ENCODE assay signal across 19 cellular contexts in the genomic region with DNA sequence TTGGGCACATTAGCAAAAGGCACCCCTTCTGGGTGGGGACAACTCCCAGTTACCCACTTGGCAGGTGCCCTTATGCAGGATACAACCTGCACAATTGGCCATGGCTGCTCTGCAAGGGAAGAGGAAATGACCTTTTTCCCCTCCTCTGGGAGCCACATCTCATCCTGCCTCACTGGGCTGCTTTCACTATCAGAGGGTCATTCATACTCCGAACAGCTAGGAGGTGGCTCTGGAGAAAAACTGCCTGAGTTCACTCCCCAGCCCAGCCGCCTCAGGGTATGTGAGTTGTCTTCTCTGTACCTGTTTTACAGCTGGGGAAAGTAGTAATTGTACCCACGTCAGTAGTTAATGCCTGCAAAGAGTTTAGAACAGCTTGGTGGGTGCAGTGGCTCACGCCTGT. TPM values are rescaled to one million over a fixed set of nuclear protein-coding genes. Genes with fewer than 3 reads are reported as not detected.
DNase-seq lines count a peak whose midpoint lies in the region; ATAC-seq and TF ChIP-seq lines count a peak whose summit lies in the region.
"Had no signal": no experiment of that assay in that cellular context is flagged by ENCODE, and none has a peak within 500 bp of the region (broad histone marks: within the 10 kb centered on the region; RNA-seq: fewer than 3 reads in every experiment).

No MANE protein-coding gene starts in this region.

- no peak overlapping the region for H3K27ac Mint-ChIP-seq in T-helper 17 cell
- H3K27ac Mint-ChIP-seq: activated naive CD8-positive, alpha-beta T cell treated with anti-CD3 and anti-CD28 coated beads, Interleukin-2, amount 10 ng/mL, durations not matched to agents 7 days and 5 days had no signal

- POLR2A ChIA-PET in RWPE1 (lab: Yijun Ruan, JAX; ENCODE audit: low non-redundant PET): interaction anchor here (0.6 to 1.1 kb wide), 2 partner anchors 21 to 43 kb away, joined by 3 read pairs; partner anchors contain the start of gene EIF3K

- no peak overlapping the region for H3K4me3 Mint-ChIP-seq in T-helper 17 cell
- H3K4me3 Mint-ChIP-seq: activated naive CD8-positive, alpha-beta T cell treated with anti-CD3 and anti-CD28 coated beads, Interleukin-2, amount 10 ng/mL, durations not matched to agents 7 days and 5 days had no signal

- H3K4me3 ChIP-seq in gastroesophageal sphincter (no peak overlapping the region), mucosa of rectum (ENCODE audit: low read length in 2 of 2) (no peak overlapping the region), brain microvascular endothelial cell (ENCODE audit: low read depth, low read length) (no peak overlapping the region)

- no peak overlapping the region for H3K9ac ChIP-seq in mucosa of rectum (ENCODE audit: low read depth in 1 of 2, low read length in 2 of 2)

- no peak for TF ChIP-seq POLR2A in gastroesophageal sphincter (IDR thresholded peaks at IDR 0.05)

- no peaks in the 10 kb centered on the region for H3K36me3 Mint-ChIP-seq in T-helper 17 cell (ENCODE audit: low read depth)

- DNase-seq in RWPE1 (ENCODE audit: low spot score) (no peak), brain microvascular endothelial cell (no peak), GF-D8 (lab: John Stamatoyannopoulos, UW) (no peak), T-helper 17 cell (no peak), kidney tubule cell (ENCODE audit: low spot score) (no peak)
- DNase-seq: activated naive CD8-positive, alpha-beta T cell treated with anti-CD3 and anti-CD28 coated beads, Interleukin-2, amount 10 ng/mL, durations not matched to agents 7 days and 5 days; activated T-cell treated with anti-CD3 and anti-CD28 coated beads, Interleukin-2, amount 50 U/mL, for 48 hours; foreskin melanocyte; KBM-7; mesendoderm; NCI-H1105 treated with DMSO at 0.1 percent for 48 hours; NCI-H2171 treated with DMSO at 0.1 percent for 48 hours; NCI-H774; PC-3; substantia nigra had no signal

- H3K27me3 Mint-ChIP-seq in T-helper 17 cell: no peaks in the 10 kb centered on the region
- H3K27me3 Mint-ChIP-seq: activated naive CD8-positive, alpha-beta T cell treated with anti-CD3 and anti-CD28 coated beads, Interleukin-2, amount 10 ng/mL, durations not matched to agents 7 days and 5 days had no signal

- ATAC-seq in gastroesophageal sphincter (peak; percentile 43), T-helper 17 cell (no peak)
- ATAC-seq: PC-3 had no signal

- no peak for TF ChIP-seq CTCF in 22Rv1 (IDR thresholded peaks at IDR 0.05)
- TF ChIP-seq CTCF in RWPE1 (conservative IDR thresholded peaks at IDR 0.05; ENCODE audit: low read depth): no peak
- TF ChIP-seq CTCF in gastroesophageal sphincter (IDR thresholded peaks at IDR 0.05): peak in 1 of 4 experiments; percentile 2
- TF ChIP-seq CTCF in brain microvascular endothelial cell (IDR thresholded peaks at IDR 0.05; ENCODE audit: low read depth, low read length, missing control alignments): no peak

- H3K9me3 ChIP-seq in gastroesophageal sphincter: no peaks in the 10 kb centered on the region
- H3K9me3 ChIP-seq in mucosa of rectum (ENCODE audit: control insufficient read depth in 2 of 2, low read length in 2 of 2): no peaks in the 10 kb centered on the region
- no peaks in the 10 kb centered on the region for H3K9me3 ChIP-seq in T-helper 17 cell (ENCODE audit: control insufficient read depth, low read length, poor library complexity, severe bottlenecking)
- H3K9me3 ChIP-seq: breast epithelium had no signal

- peaks cover 0 to 13% (median 0%) of the 10 kb centered on the region in 3 donors for H3K4me1 ChIP-seq in gastroesophageal sphincter
- H3K4me1 ChIP-seq in mucosa of rectum (ENCODE audit: control insufficient read depth in 2 of 2, insufficient read depth in 2 of 2, low read length in 2 of 2): peaks cover 30 to 31% of the 10 kb centered on the region in 2 donors
- H3K4me1 ChIP-seq: breast epithelium had no signal

- CTCF ChIA-PET in RWPE1 (lab: Yijun Ruan, JAX): interaction anchor here (0.6 to 0.7 kb wide), 2 partner anchors 8 to 1315 kb away, joined by 3 read pairs; no protein-coding TSS in a partner anchor

- peaks cover 0 to 35% of the 10 kb centered on the region in 2 donors for H3K36me3 ChIP-seq in gastroesophageal sphincter
- peaks cover 3 to 6% of the 10 kb centered on the region in 2 donors for H3K36me3 ChIP-seq in mucosa of rectum (ENCODE audit: control insufficient read depth in 2 of 2, insufficient read depth in 2 of 2, low read length in 2 of 2)
- peaks cover 8% of the 10 kb centered on the region for H3K36me3 ChIP-seq in brain microvascular endothelial cell (replicated peaks)
- H3K36me3 ChIP-seq: breast epithelium had no signal

- peaks cover 14% of the 10 kb centered on the region for H3K4me1 Mint-ChIP-seq in T-helper 17 cell

- H3K27ac ChIP-seq in 22Rv1: 0 out of 2 replicates have a peak overlapping the region, but pooled peaks have one; percentile 3
- H3K27ac ChIP-seq in RWPE1: peak overlapping the region; percentile 84
- H3K27ac ChIP-seq in gastroesophageal sphincter: peak overlapping the region in 3 of 4 donors; percentile 26 to 68 (median 49)
- H3K27ac ChIP-seq in mucosa of rectum (ENCODE audit: low read depth in 2 of 2, low read length in 2 of 2): peak overlapping the region; percentile 39 to 66
- no peak overlapping the region for H3K27ac ChIP-seq in brain microvascular endothelial cell

- in situ Hi-C loops in brain microvascular endothelial cell (cut with HindIII; ENCODE audit: low pct_ligation_motif_present, low sequenced_read_pairs): no loop called here

- no peak for TF ChIP-seq EP300 in gastroesophageal sphincter (IDR thresholded peaks at IDR 0.05)

- WGBS in gastroesophageal sphincter (ENCODE audit: low coverage in 1 of 2), 2 donors: no CpG with 5 or more reads among the region's 4 CpGs

- H3K27me3 ChIP-seq in gastroesophageal sphincter: no peaks in the 10 kb centered on the region
- no peaks in the 10 kb centered on the region for H3K27me3 ChIP-seq in mucosa of rectum (ENCODE audit: control insufficient read depth in 2 of 2, insufficient read depth in 2 of 2, low read length in 2 of 2)
- H3K27me3 ChIP-seq in brain microvascular endothelial cell (replicated peaks): no peaks in the 10 kb centered on the region
- H3K27me3 ChIP-seq: breast epithelium had no signal

RNA-seq across cellular contexts. Expression of gene ACTN4, which starts 7.1 kb away (rescaled TPM):
- total RNA-seq in gastroesophageal sphincter (100 to 1,000 TPM; 337 to 938 (median 507) TPM), T-helper 17 cell (100 to 1,000 TPM; 201 to 205 TPM)

RNA-seq across cellular contexts. Expression of gene EIF3K, which starts 21.4 kb away (rescaled TPM):
- total RNA-seq in gastroesophageal sphincter: 100 to 1,000 TPM; 392 to 489 (median 414) TPM
- 100 to 1,000 TPM; 282 to 320 TPM for total RNA-seq in T-helper 17 cell

RNA-seq across cellular contexts. Expression of gene MAP4K1, which starts 22.6 kb away (rescaled TPM):
- total RNA-seq in gastroesophageal sphincter (10 to 100 TPM in 1 of 4 donors, 1 to 10 TPM in 2, under 1 TPM in 1; 0.62 to 16.1 (median 3.1) TPM), T-helper 17 cell (100 to 1,000 TPM; 298 to 351 TPM)

Comparison
In these comparisons a context has a peak if more than half of its experiments do, and no peak if none do; other contexts are left out.
1. RNA of gene MAP4K1, which starts 22.6 kb away (total RNA-seq): 298 to 351 TPM in T-helper 17 cell; 0.62 to 16.1 TPM in gastroesophageal sphincter; every median in the first group is over 10 times any median in the second.